In genomic region chr7:116161733-116162132, GRCh38 we compare ENCODE assay signal across 17 cellular contexts. TPM values are rescaled to one million over a fixed set of nuclear protein-coding genes. Genes with fewer than 3 reads are reported as not detected.
DNase-seq lines count a peak whose midpoint lies in the region; ATAC-seq and TF ChIP-seq lines count a peak whose summit lies in the region.
"Had no signal": no experiment of that assay in that cellular context is flagged by ENCODE, and none has a peak within 500 bp of the region (broad histone marks: within the 10 kb centered on the region; RNA-seq: fewer than 3 reads in every experiment).

No MANE protein-coding gene starts in this region.

- H3K27ac ChIP-seq in mammary epithelial cell (ENCODE audit: insufficient read depth, low read depth, low read length), result no peak overlapping the region
- H3K27ac ChIP-seq: esophagus squamous epithelium, pancreas, WERI-Rb-1 had no signal

- no peak for TF ChIP-seq CTCF in Caco-2 (IDR thresholded peaks at IDR 0.05; ENCODE audit: insufficient read depth in 1 of 2, low read depth in 1 of 2, low read length in 1 of 2, severe bottlenecking in 1 of 2, unreplicated experiment in 1 of 2)
- no peak for TF ChIP-seq CTCF in nephron progenitor cell (IDR thresholded peaks at IDR 0.05)
- no peak for TF ChIP-seq CTCF in mammary epithelial cell (conservative IDR thresholded peaks at IDR 0.05 in 1 of 2, IDR thresholded peaks at IDR 0.05 in 1 of 2; ENCODE audit: extremely low read depth in 1 of 2, insufficient read depth in 1 of 2, low read depth in 1 of 2, low read length in 2 of 2)

- no peak for TF ChIP-seq RAD21 in Ishikawa (IDR thresholded peaks at IDR 0.05; ENCODE audit: low read depth)

- no peaks in the 10 kb centered on the region for H3K9me3 ChIP-seq in Caco-2
- no peaks in the 10 kb centered on the region for H3K9me3 ChIP-seq in mammary epithelial cell (replicated peaks; ENCODE audit: insufficient read depth, low read length)
- H3K9me3 ChIP-seq: esophagus squamous epithelium, pancreas had no signal

- no peaks in the 10 kb centered on the region for H3K27me3 Mint-ChIP-seq in Caco-2 (ENCODE audit: insufficient read depth, unreplicated experiment)
- no peaks in the 10 kb centered on the region for H3K27me3 Mint-ChIP-seq in nephron progenitor cell (ENCODE audit: low read depth, poor library complexity)

- H3K36me3 ChIP-seq in Caco-2 (ENCODE audit: control insufficient read depth, insufficient read depth, low read length), result no peaks in the 10 kb centered on the region
- H3K36me3 ChIP-seq in mammary epithelial cell (ENCODE audit: insufficient read depth, low read length), result no peaks in the 10 kb centered on the region
- H3K36me3 ChIP-seq: esophagus squamous epithelium, pancreas, WERI-Rb-1 had no signal

- TF ChIP-seq EP300 in Ishikawa (IDR thresholded peaks at IDR 0.05; ENCODE audit: borderline replicate concordance), result peak; percentile 76

- H3K4me2 ChIP-seq in mammary epithelial cell (ENCODE audit: insufficient read depth, low read depth, low read length), result no peak overlapping the region

- H3K27me3 ChIP-seq in Caco-2 (replicated peaks; ENCODE audit: control insufficient read depth, insufficient read depth, low read length), result no peaks in the 10 kb centered on the region
- no peaks in the 10 kb centered on the region for H3K27me3 ChIP-seq in mammary epithelial cell (ENCODE audit: insufficient read depth, low read length)
- H3K27me3 ChIP-seq: esophagus squamous epithelium, pancreas had no signal

- H2AFZ ChIP-seq in mammary epithelial cell (ENCODE audit: low read depth, low read length), result no peak overlapping the region

- no peaks in the 10 kb centered on the region for H3K36me3 Mint-ChIP-seq in Caco-2 (ENCODE audit: insufficient read depth, unreplicated experiment)
- no peaks in the 10 kb centered on the region for H3K36me3 Mint-ChIP-seq in nephron progenitor cell (ENCODE audit: low read depth)

- no peaks in the 10 kb centered on the region for H3K79me2 ChIP-seq in mammary epithelial cell (ENCODE audit: insufficient read depth, low read length)

- peak overlapping the region; percentile 88 for H3K27ac Mint-ChIP-seq in Caco-2 (ENCODE audit: unreplicated experiment)
- no peak overlapping the region for H3K27ac Mint-ChIP-seq in nephron progenitor cell
- H3K27ac Mint-ChIP-seq: activated CD8-positive, alpha-beta T cell treated with anti-CD3 and anti-CD28 coated beads, Interleukin-2, amount 10 ng/mL, durations not matched to agents 7 days and 5 days; activated naive CD8-positive, alpha-beta T cell treated with anti-CD3 and anti-CD28 coated beads, Interleukin-2, amount 50 U/mL, for 24 hours; T-helper 17 cell had no signal

- CTCF ChIA-PET in Caco-2 (lab: Charles Lee), result interaction anchor here (0.9 to 1.6 kb wide), 2 partner anchors 18 to 364 kb away, joined by 3 read pairs; no protein-coding TSS in a partner anchor
- CTCF ChIA-PET in mammary epithelial cell (lab: Charles Lee; ENCODE audit: low non-redundant PET), result no interaction called here

- dilution Hi-C loops in mammary epithelial cell (cut with HindIII; ENCODE audit: low sequenced_read_pairs), result no loop called here

- H4K20me1 ChIP-seq in mammary epithelial cell (ENCODE audit: insufficient read depth, low read length), result no peaks in the 10 kb centered on the region

- BruUV-seq in Caco-2 (replicated peaks; lab: Mats Ljungman, UMichigan) (no TSS peak), mammary epithelial cell (replicated peaks; lab: Mats Ljungman, UMichigan) (no TSS peak)

- H3K4me3 ChIP-seq in Caco-2 (ENCODE audit: low read depth, low read length) (no peak overlapping the region), mammary epithelial cell (replicated peaks in 1 of 3; ENCODE audit: insufficient read depth in 1 of 3, low read depth in 2 of 3, low read length in 3 of 3) (no peak overlapping the region)
- H3K4me3 ChIP-seq: esophagus squamous epithelium, pancreas had no signal

- peaks cover 24% of the 10 kb centered on the region for H3K4me1 ChIP-seq in Caco-2
- H3K4me1 ChIP-seq in mammary epithelial cell (ENCODE audit: insufficient read depth, low read length), result no peaks in the 10 kb centered on the region
- H3K4me1 ChIP-seq: esophagus squamous epithelium, pancreas had no signal

- H3K9me3 Mint-ChIP-seq in Caco-2 (ENCODE audit: unreplicated experiment) (no peaks in the 10 kb centered on the region), nephron progenitor cell (no peaks in the 10 kb centered on the region)
- H3K9me3 Mint-ChIP-seq: activated naive CD8-positive, alpha-beta T cell treated with anti-CD3 and anti-CD28 coated beads, Interleukin-2, amount 50 U/mL, for 24 hours had no signal

- POLR2A ChIA-PET in Caco-2 (lab: Charles Lee), result no interaction called here

- DNase-seq in Caco-2 (peak; percentile 51 to 58), left ventricle myocardium superior (no peak), nephron progenitor cell (no peak), LoVo (ENCODE audit: low spot score) (no peak), mammary epithelial cell (no peak)
- no peak for DNase-seq in activated CD8-positive, alpha-beta memory T cell treated with anti-CD3 and anti-CD28 coated beads, Interleukin-2, amount 50 U/mL, for 48 hours
- DNase-seq: activated CD8-positive, alpha-beta T cell treated with anti-CD3 and anti-CD28 coated beads, Interleukin-2, amount 10 ng/mL, durations not matched to agents 7 days and 5 days; activated naive CD8-positive, alpha-beta T cell treated with anti-CD3 and anti-CD28 coated beads, Interleukin-2, amount 50 U/mL, for 24 hours; esophagus squamous epithelium; glutamatergic neuron; NCI-H1694 treated with DMSO at 0.1 percent for 48 hours; pancreas; stimulated activated CD4-positive, alpha-beta T cell treated with anti-CD3 and anti-CD28 coated beads, Interleukin-4, amount 100 ng/mL, for 1 hour; T-helper 17 cell; WERI-Rb-1 had no signal

- ATAC-seq in left ventricle myocardium superior (peak; percentile 88), HG03565 (IDR thresholded peaks at IDR 0.05; ENCODE audit: unreplicated experiment) (no peak)
- ATAC-seq: activated CD8-positive, alpha-beta T cell treated with anti-CD3 and anti-CD28 coated beads, Interleukin-2, amount 10 ng/mL, durations not matched to agents 7 days and 5 days; activated naive CD8-positive, alpha-beta T cell treated with anti-CD3 and anti-CD28 coated beads, Interleukin-2, amount 50 U/mL, for 24 hours; pancreas; T-helper 17 cell had no signal

- H3K4me1 Mint-ChIP-seq in Caco-2 (ENCODE audit: low read depth, unreplicated experiment), result peaks cover 29% of the 10 kb centered on the region
- peaks cover 12% of the 10 kb centered on the region for H3K4me1 Mint-ChIP-seq in nephron progenitor cell

- in situ Hi-C loops in mammary epithelial cell (cut with MboI; ENCODE audit: low sequenced_read_pairs in 2 of 2), result loop anchor here (10.0 to 25.0 kb wide), 4 partner anchors 376 to 951 kb away; partner anchors contain the start of gene CAV1 (in 1 of the 2)

- no peak overlapping the region for H3K9ac ChIP-seq in mammary epithelial cell (ENCODE audit: insufficient read depth, low read length)

- H3K4me3 Mint-ChIP-seq in Caco-2 (ENCODE audit: unreplicated experiment), result peak overlapping the region; percentile 32
- H3K4me3 Mint-ChIP-seq in nephron progenitor cell, result peak overlapping the region; percentile 13
- H3K4me3 Mint-ChIP-seq: activated CD8-positive, alpha-beta T cell treated with anti-CD3 and anti-CD28 coated beads, Interleukin-2, amount 10 ng/mL, durations not matched to agents 7 days and 5 days; activated naive CD8-positive, alpha-beta T cell treated with anti-CD3 and anti-CD28 coated beads, Interleukin-2, amount 50 U/mL, for 24 hours; T-helper 17 cell had no signal

- intact Hi-C loops in Caco-2 (cut with micrococcal nuclease; ENCODE audit: unreplicated experiment), result loop anchor here (1.0 kb wide), 2 partner anchors 8 to 23 kb away; no protein-coding TSS in a partner anchor
- intact Hi-C loops in left ventricle myocardium superior (cut with micrococcal nuclease), result no loop called here
- intact Hi-C loops in mammary epithelial cell (cut with micrococcal nuclease), result no loop called here

TF ChIP-seq in Ishikawa, 13 proteins besides CTCF, POLR2A, EP300 and RAD21 (continues in another document):
- no peak for TF ChIP-seq EGR1 (IDR thresholded peaks at IDR 0.05)
- TF ChIP-seq TAF1 (IDR thresholded peaks at IDR 0.05; ENCODE audit: low read depth), result no peak
- no peak for TF ChIP-seq REST (IDR thresholded peaks at IDR 0.05; ENCODE audit: low read depth)
- 0 out of 2 replicates have a peak, but pooled peaks have one; percentile 27 for TF ChIP-seq YY1 (IDR thresholded peaks at IDR 0.05; ENCODE audit: low read depth)
- no peak; the same call in 1 of the 2 replicates for TF ChIP-seq MAX (IDR thresholded peaks at IDR 0.05)
- TF ChIP-seq CREB1 (IDR thresholded peaks at IDR 0.05; ENCODE audit: low read depth), result no peak
- TF ChIP-seq TCF12 (IDR thresholded peaks at IDR 0.05; ENCODE audit: low read depth), result peak; percentile 75
- peak; percentile 99 for TF ChIP-seq TEAD4 (IDR thresholded peaks at IDR 0.05)

RNA-seq across cellular contexts. Expression of gene TES, which starts 48.6 kb away (rescaled TPM):
- total RNA-seq in Caco-2 (2022) (190 and 207 TPM in 2 replicates), left ventricle myocardium superior (26.2 TPM), mammary epithelial cell (100 to 1,000 TPM; 189 to 424 TPM)
- polyA plus RNA-seq in mammary epithelial cell, result 113 TPM
- 210 TPM for polyA minus RNA-seq in mammary epithelial cell

Comparison
In these comparisons a context has a peak if more than half of its experiments do, and no peak if none do; other contexts are left out.
1. DNase-seq: peak in Caco-2 (2 of 2); none in left ventricle myocardium superior (single experiment), nephron progenitor cell (single experiment), activated CD8-positive, alpha-beta memory T cell treated with anti-CD3 and anti-CD28 coated beads, Interleukin-2, amount 50 U/mL, for 48 hours (single experiment), LoVo (single experiment) and mammary epithelial cell (single experiment).